ENCODE assay signal across 23 cellular contexts in the genomic region with DNA sequence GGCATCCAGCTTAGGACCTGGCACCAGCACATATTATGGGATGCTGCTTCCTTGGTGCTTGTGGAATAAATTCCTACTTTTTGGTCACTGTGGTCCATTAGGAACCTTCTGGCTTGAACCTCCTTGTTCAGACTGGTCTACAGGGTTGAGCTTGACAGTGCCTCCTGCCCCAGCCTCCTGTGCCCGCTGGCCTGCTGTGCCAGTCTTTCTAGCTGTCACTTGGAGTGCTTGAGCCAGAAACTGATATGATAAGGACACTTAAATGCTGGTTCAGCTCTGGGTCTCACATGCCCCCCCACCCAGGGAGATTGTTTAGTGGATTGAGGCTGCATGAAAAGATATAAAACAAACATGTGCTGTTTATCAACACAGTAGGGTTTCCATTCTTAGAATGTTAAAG.
DNase-seq lines count a peak whose midpoint lies in the region; ATAC-seq and TF ChIP-seq lines count a peak whose summit lies in the region.
"Had no signal": no experiment of that assay in that cellular context is flagged by ENCODE, and none has a peak within 500 bp of the region (broad histone marks: within the 10 kb centered on the region; RNA-seq: fewer than 3 reads in every experiment).

No MANE protein-coding gene starts in this region.

- H3K9me3 ChIP-seq in left lung (no peaks in the 10 kb centered on the region), WERI-Rb-1 (ENCODE audit: severe bottlenecking) (no peaks in the 10 kb centered on the region)

- H3K27me3 ChIP-seq in left lung, result no peaks in the 10 kb centered on the region
- peaks cover 65% of the 10 kb centered on the region for H3K27me3 ChIP-seq in WERI-Rb-1 (ENCODE audit: insufficient read depth, low read depth, severe bottlenecking)
- H3K27me3 ChIP-seq: brain microvascular endothelial cell had no signal

- intact Hi-C loops in left lung (cut with DNase I), result no loop called here

- H3K4me1 ChIP-seq in left lung, result no peaks in the 10 kb centered on the region

- no peaks in the 10 kb centered on the region for H3K36me3 ChIP-seq in left lung
- no peaks in the 10 kb centered on the region for H3K36me3 ChIP-seq in WERI-Rb-1
- H3K36me3 ChIP-seq: brain microvascular endothelial cell had no signal

- H3K27ac ChIP-seq in left lung, result no peak overlapping the region
- no peak overlapping the region for H3K27ac ChIP-seq in WERI-Rb-1
- H3K27ac ChIP-seq: brain microvascular endothelial cell, hepatocyte had no signal

- ATAC-seq in left lung, result peak; percentile 76
- ATAC-seq in HG03097 (IDR thresholded peaks at IDR 0.05; ENCODE audit: low FRiP score, unreplicated experiment), result no peak
- ATAC-seq: activated CD8-positive, alpha-beta T cell treated with anti-CD3 and anti-CD28 coated beads for 36 hours; natural killer cell; T-cell had no signal

- TF ChIP-seq CTCF in left lung (IDR thresholded peaks at IDR 0.05) (no peak), WERI-Rb-1 (IDR thresholded peaks at IDR 0.05; ENCODE audit: low read depth, low read length) (no peak)

- DNase-seq in NCI-H2081 (lab: John Stamatoyannopoulos, UW) (peak; percentile 26 to 45), NCI-H2081 treated with DMSO at 0.1 percent for 48 hours (lab: John Stamatoyannopoulos, UW) (no peak), NCI-H187 (lab: John Stamatoyannopoulos, UW) (peak; percentile 63 to 66), NCI-H69 (lab: John Stamatoyannopoulos, UW) (peak; percentile 81), left lung (no peak), OCI-M2 (lab: John Stamatoyannopoulos, UW; ENCODE audit: unreplicated experiment) (no peak), WERI-Rb-1 (no peak)
- DNase-seq: activated CD4-positive, alpha-beta T cell treated with anti-CD3 and anti-CD28 coated beads for 1 hour; activated CD8-positive, alpha-beta T cell treated with anti-CD3 and anti-CD28 coated beads for 36 hours; activated gamma-delta T cell; activated T-cell treated with anti-CD3 and anti-CD28 coated beads for 4 hours; brain microvascular endothelial cell; effector CD8-positive, alpha-beta T cell; erythroblast; KG1; natural killer cell; NCI-H2171; SIG-M5; stimulated activated CD4-positive, alpha-beta T cell treated with anti-CD3 and anti-CD28 coated beads, Interleukin-2, amount 100 ng/mL, for 24 hours; T-cell had no signal

- no peak overlapping the region for H3K4me3 ChIP-seq in left lung
- H3K4me3 ChIP-seq in WERI-Rb-1 (ENCODE audit: low read depth, low read length), result no peak overlapping the region
- H3K4me3 ChIP-seq: hepatocyte, smooth muscle cell had no signal

Comparison
In these comparisons a context has a peak if more than half of its experiments do, and no peak if none do; other contexts are left out.
1. DNase-seq: peak in NCI-H2081 (2 of 2), NCI-H187 (2 of 2) and NCI-H69 (single experiment); none in NCI-H2081 treated with DMSO at 0.1 percent for 48 hours (single experiment), left lung (0 of 2), OCI-M2 (single experiment) and WERI-Rb-1 (single experiment).